Comparison of ENCODE assay signal across 1 cellular context in genomic region chr7:30335763-30336487, GRCh38.
TF ChIP-seq lines count a peak whose summit lies in the region.

No MANE protein-coding gene starts in this region.

TF ChIP-seq in K562, 482 proteins besides CTCF, POLR2A, EP300 and RAD21:
- TF ChIP-seq BDP1 (IDR thresholded peaks at IDR 0.05; ENCODE audit: insufficient read depth, insufficient read length) (no peak), FOXA3 (CRISPR knock-in tag; conservative IDR thresholded peaks at IDR 0.05 in 1 of 2, IDR thresholded peaks at IDR 0.05 in 1 of 2) (0 out of 4 replicates have a peak, but pooled peaks of 1 of the 2 experiments have one; percentile 46)
